In the genomic region with DNA sequence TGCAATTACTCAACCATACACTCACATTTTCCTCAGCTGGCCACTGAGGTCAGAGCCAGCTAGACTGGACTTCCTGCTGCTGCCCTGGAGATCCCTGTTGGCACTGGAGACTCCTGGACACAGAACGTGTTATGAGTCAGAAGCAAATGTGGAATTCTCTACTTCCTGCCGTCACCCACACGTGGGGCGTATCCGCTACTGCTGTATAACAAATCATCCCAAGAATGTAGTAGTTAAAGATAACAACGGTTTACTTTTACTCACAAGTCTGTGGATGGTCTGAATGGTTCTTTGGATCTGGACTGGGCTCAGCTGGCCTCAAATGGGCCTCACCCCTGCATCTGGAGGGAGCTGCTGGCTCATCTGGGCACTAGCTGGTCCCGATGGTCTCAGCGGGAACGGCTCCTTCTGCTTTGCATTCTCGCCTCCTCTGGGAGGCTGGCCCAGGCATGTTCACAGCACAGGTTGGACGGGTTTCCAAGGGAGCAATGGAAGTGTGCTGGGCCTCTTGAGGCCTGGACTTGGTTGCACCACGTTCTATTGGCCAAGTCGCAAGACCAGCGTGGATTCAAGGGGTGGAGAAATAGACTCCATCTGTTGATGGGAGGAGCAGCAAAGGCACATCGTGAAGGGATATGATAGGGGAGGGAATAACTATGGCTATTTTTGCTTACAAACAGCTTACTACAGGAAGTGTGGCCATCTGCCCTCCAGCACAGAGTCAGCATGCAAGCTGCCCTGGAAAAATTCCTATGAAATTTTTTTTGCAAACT, we compare ENCODE assay signal across 11 cellular contexts.
A peak's percentile ranks its signal among the peaks of the same experiment; 100 is the strongest.
DNase-seq lines count a peak whose midpoint lies in the region; ATAC-seq and TF ChIP-seq lines count a peak whose summit lies in the region.
"Had no signal": no experiment of that assay in that cellular context is flagged by ENCODE, and none has a peak within 500 bp of the region (broad histone marks: within the 10 kb centered on the region; RNA-seq: fewer than 3 reads in every experiment).

No MANE protein-coding gene starts in this region.

- H3K4me1 Mint-ChIP-seq in immature natural killer cell = peaks cover 39 to 46% of the 10 kb centered on the region in 2 donors

- no peak overlapping the region for H3K9ac ChIP-seq in neuronal stem cell (ENCODE audit: low read depth, low read length, poor library complexity)

- TF ChIP-seq EP300 in esophagus muscularis mucosa (IDR thresholded peaks at IDR 0.05) = no peak

- H3K79me1 ChIP-seq in neuronal stem cell (ENCODE audit: low read depth, low read length) = no peaks in the 10 kb centered on the region

- no peaks in the 10 kb centered on the region for H3K36me3 ChIP-seq in esophagus muscularis mucosa
- no peaks in the 10 kb centered on the region for H3K36me3 ChIP-seq in neuronal stem cell (replicated peaks in 1 of 2; ENCODE audit: control insufficient read depth in 2 of 2, insufficient read depth in 2 of 2, low read length in 2 of 2)
- H3K36me3 ChIP-seq: cardiac muscle cell had no signal

- H3K27me3 Mint-ChIP-seq in immature natural killer cell (ENCODE audit: low read depth in 3 of 3) = peaks cover 2 to 5% (median 3%) of the 10 kb centered on the region in 3 donors

- H2BK15ac ChIP-seq in neuronal stem cell (ENCODE audit: low read length) = no peak overlapping the region

- H3K23ac ChIP-seq in neuronal stem cell (ENCODE audit: low read depth, low read length, poor library complexity) = no peak overlapping the region

- H2BK5ac ChIP-seq in neuronal stem cell (ENCODE audit: low read length) = no peak overlapping the region

- no peak for TF ChIP-seq POLR2A in esophagus muscularis mucosa (IDR thresholded peaks at IDR 0.05; ENCODE audit: low read depth)

- no peak overlapping the region for H3K14ac ChIP-seq in neuronal stem cell (ENCODE audit: low read length)

- no peak overlapping the region for H3K18ac ChIP-seq in neuronal stem cell (ENCODE audit: low read length)

- H3K4me1 ChIP-seq in esophagus muscularis mucosa = peaks cover 6 to 22% (median 10%) of the 10 kb centered on the region in 4 donors
- peaks cover 0 to 1% of the 10 kb centered on the region in 2 donors for H3K4me1 ChIP-seq in neuronal stem cell (ENCODE audit: control insufficient read depth in 2 of 2, insufficient read depth in 1 of 2, low read depth in 1 of 2, low read length in 2 of 2)

- WGBS in esophagus muscularis mucosa = 58% methylated on average over 15 of the region's 15 CpGs
- WGBS in neuronal stem cell (ENCODE audit: extremely low coverage in 2 of 2, insufficient read length in 2 of 2, insufficient replicate concordance in 1 of 2), 2 donors = no CpG with 5 or more reads among the region's 15 CpGs

- DNase-seq in AG09319 (ENCODE audit: extremely low read depth, low read depth) (peak; percentile 94), NCI-H460 (ENCODE audit: extremely low read depth, low read depth) (peak; percentile 12), esophagus muscularis mucosa (ENCODE audit: extremely low spot score) (no peak), neuronal stem cell (ENCODE audit: low spot score) (no peak), middle frontal gyrus (ENCODE audit: extremely low spot score, low spot score) (no peak), immature natural killer cell (no peak), anterior cingulate cortex (lab: John Stamatoyannopoulos, UW) (no peak)
- DNase-seq: DMS79, RPMI8226 had no signal

- H3K9me3 ChIP-seq in esophagus muscularis mucosa (no peaks in the 10 kb centered on the region), neuronal stem cell (replicated peaks in 1 of 2; ENCODE audit: control insufficient read depth in 2 of 2, insufficient read depth in 1 of 2, low read depth in 1 of 2, low read length in 2 of 2) (peaks cover 0 to 2% of the 10 kb centered on the region in 2 donors)

- no peak overlapping the region for H4K8ac ChIP-seq in neuronal stem cell (ENCODE audit: low read depth, low read length)

- intact Hi-C loops in esophagus muscularis mucosa (cut with DNase I) = no loop called here

- H2BK120ac ChIP-seq in neuronal stem cell (ENCODE audit: low read depth, low read length) = no peak overlapping the region

- no peak overlapping the region for H2AK5ac ChIP-seq in neuronal stem cell (ENCODE audit: low read depth, low read length)

- H2BK12ac ChIP-seq in neuronal stem cell (ENCODE audit: low read length) = no peak overlapping the region

- no peaks in the 10 kb centered on the region for H3K36me3 Mint-ChIP-seq in immature natural killer cell

- H3K4ac ChIP-seq in neuronal stem cell (ENCODE audit: low read length) = no peak overlapping the region

- no peak for TF ChIP-seq CTCF in AG09319 (IDR thresholded peaks at IDR 0.05; ENCODE audit: low read depth, low read length)
- TF ChIP-seq CTCF in esophagus muscularis mucosa (IDR thresholded peaks at IDR 0.05) = no peak

- no peak overlapping the region for H3K4me3 ChIP-seq in esophagus muscularis mucosa
- H3K4me3 ChIP-seq in neuronal stem cell (ENCODE audit: low read length in 2 of 2) = no peak overlapping the region
- H3K4me3 ChIP-seq: cardiac muscle cell had no signal

- H3K4me3 Mint-ChIP-seq in immature natural killer cell = no peak overlapping the region

- H3K27ac ChIP-seq in esophagus muscularis mucosa (replicated peaks in 1 of 4) (peak overlapping the region; percentile 39 to 69 (median 60)), neuronal stem cell (replicated peaks; ENCODE audit: low read length) (no peak overlapping the region)
- H3K27ac ChIP-seq: cardiac muscle cell had no signal

- peak overlapping the region; percentile 12 for H2AFZ ChIP-seq in neuronal stem cell (ENCODE audit: low read length)

- ATAC-seq in GM21360 (IDR thresholded peaks at IDR 0.05; ENCODE audit: unreplicated experiment) = no peak

- H3K4me2 ChIP-seq in neuronal stem cell (ENCODE audit: insufficient read depth, low read length, poor library complexity, severe bottlenecking) = no peak overlapping the region

- no peak overlapping the region for H3K27ac Mint-ChIP-seq in immature natural killer cell

- H3K27me3 ChIP-seq in esophagus muscularis mucosa (no peaks in the 10 kb centered on the region), neuronal stem cell (ENCODE audit: control insufficient read depth in 3 of 3, insufficient read depth in 3 of 3, low read depth in 1 of 3, low read length in 3 of 3) (peaks cover 0 to 2% (median 0%) of the 10 kb centered on the region in 3 experiments)
- H3K27me3 ChIP-seq: cardiac muscle cell had no signal

- H3K9me3 Mint-ChIP-seq in immature natural killer cell = peaks cover 0 to 3% (median 0%) of the 10 kb centered on the region in 6 donors

- H4K91ac ChIP-seq in neuronal stem cell (ENCODE audit: low read depth, low read length, poor library complexity) = no peak overlapping the region

Comparison
In these comparisons a context has a peak if more than half of its experiments do, and no peak if none do; other contexts are left out.
1. DNase-seq: peak in AG09319 (single experiment) and NCI-H460 (single experiment); none in esophagus muscularis mucosa (single experiment), neuronal stem cell (single experiment), middle frontal gyrus (single experiment), immature natural killer cell (0 of 3) and anterior cingulate cortex (0 of 58).